Comparison of ENCODE assay signal across 8 cellular contexts in genomic region chr13:81487151-81487550, GRCh38.
DNase-seq lines count a peak whose midpoint lies in the region; ATAC-seq and TF ChIP-seq lines count a peak whose summit lies in the region.

No MANE protein-coding gene starts in this region.

- H3K4me3 ChIP-seq in body of pancreas = no peak overlapping the region
- no peak overlapping the region for H3K4me3 ChIP-seq in effector memory CD4-positive, alpha-beta T cell (ENCODE audit: insufficient read depth, low read depth, low read length, poor library complexity, severe bottlenecking)

- H3K4me1 ChIP-seq in body of pancreas = no peaks in the 10 kb centered on the region
- no peaks in the 10 kb centered on the region for H3K4me1 ChIP-seq in effector memory CD4-positive, alpha-beta T cell (ENCODE audit: control insufficient read depth, insufficient read depth, low read length, poor library complexity, severe bottlenecking)

- no peak overlapping the region for H3K27ac ChIP-seq in body of pancreas
- no peak overlapping the region for H3K27ac ChIP-seq in effector memory CD4-positive, alpha-beta T cell (ENCODE audit: insufficient read depth, low read length, poor library complexity, severe bottlenecking)

- H3K27me3 Mint-ChIP-seq in nephron progenitor cell (ENCODE audit: low read depth, poor library complexity) = no peaks in the 10 kb centered on the region

- TF ChIP-seq CTCF in GM20000 (IDR thresholded peaks at IDR 0.05; ENCODE audit: extremely low read depth, missing control alignments) (peak; percentile 3), body of pancreas (IDR thresholded peaks at IDR 0.05) (peak in 5 of 7 experiments; percentile 18 to 28 (median 24)), nephron progenitor cell (IDR thresholded peaks at IDR 0.05) (peak; percentile 47), GM13976 (IDR thresholded peaks at IDR 0.05; ENCODE audit: borderline replicate concordance, control extremely low read depth, extremely low read depth, insufficient read depth, missing control alignments) (no peak)

- H3K9me3 ChIP-seq in body of pancreas = no peaks in the 10 kb centered on the region
- H3K9me3 ChIP-seq in effector memory CD4-positive, alpha-beta T cell (ENCODE audit: control insufficient read depth, low read length) = no peaks in the 10 kb centered on the region

- no peaks in the 10 kb centered on the region for H3K4me1 Mint-ChIP-seq in nephron progenitor cell

- no peak for ATAC-seq in body of pancreas

- H3K4me3 Mint-ChIP-seq in nephron progenitor cell = no peak overlapping the region

- no peak overlapping the region for H3K27ac Mint-ChIP-seq in nephron progenitor cell

- no peaks in the 10 kb centered on the region for H3K36me3 Mint-ChIP-seq in nephron progenitor cell (ENCODE audit: low read depth)

- H3K36me3 ChIP-seq in body of pancreas (replicated peaks in 1 of 2; ENCODE audit: insufficient read depth in 1 of 2, low read depth in 2 of 2) = no peaks in the 10 kb centered on the region
- H3K36me3 ChIP-seq in effector memory CD4-positive, alpha-beta T cell (ENCODE audit: control insufficient read depth, insufficient read depth, low read length) = no peaks in the 10 kb centered on the region

- no peak for TF ChIP-seq POLR2A in body of pancreas (IDR thresholded peaks at IDR 0.05)

- H3K27me3 ChIP-seq in body of pancreas = no peaks in the 10 kb centered on the region
- no peaks in the 10 kb centered on the region for H3K27me3 ChIP-seq in effector memory CD4-positive, alpha-beta T cell (replicated peaks; ENCODE audit: control insufficient read depth, insufficient read depth, low read length, poor library complexity, severe bottlenecking)

- WGBS in body of pancreas, 2 donors = 44 to 49% methylated on average over 3 of the region's 3 CpGs

- in situ Hi-C loops in GM13976 (cut with MboI; ENCODE audit: low sequenced_read_pairs, unreplicated experiment) = no loop called here

- H3K9me3 Mint-ChIP-seq in nephron progenitor cell = no peaks in the 10 kb centered on the region

- intact Hi-C loops in body of pancreas (cut with DNase I) = no loop called here

- DNase-seq in GM20000 (ENCODE audit: low spot score) (no peak), NCI-H460 (ENCODE audit: extremely low read depth, low read depth) (peak; percentile 44), body of pancreas (peak; percentile 13 to 35 (median 25)), nephron progenitor cell (peak; percentile 28), GM13976 (ENCODE audit: low spot score) (no peak), DMS79 (lab: John Stamatoyannopoulos, UW) (no peak), hypothalamus (lab: John Stamatoyannopoulos, UW) (no peak)
- DNase-seq in effector memory CD4-positive, alpha-beta T cell = no peak

Comparison
In these comparisons a context has a peak if more than half of its experiments do, and no peak if none do; other contexts are left out.
1. DNase-seq: peak in NCI-H460 (single experiment), body of pancreas (4 of 4) and nephron progenitor cell (single experiment); none in GM20000 (single experiment), GM13976 (single experiment), DMS79 (single experiment), effector memory CD4-positive, alpha-beta T cell (0 of 3) and hypothalamus (0 of 51).